27 cellular contexts compared by ENCODE assay signal in genomic region chr19:38500450-38500849, GRCh38.
"Had no signal": no experiment of that assay in that cellular context is flagged by ENCODE, and none has a peak within 500 bp of the region (broad histone marks: within the 10 kb centered on the region; RNA-seq: fewer than 3 reads in every experiment).

No MANE protein-coding gene starts in this region.

- H3K4me3 ChIP-seq: ascending aorta, breast epithelium, cardiac muscle cell, colonic mucosa, esophagus squamous epithelium had no signal

- H3K36me3 ChIP-seq: ascending aorta, breast epithelium, cardiac muscle cell, colonic mucosa, esophagus squamous epithelium had no signal

- DNase-seq: activated CD4-positive, alpha-beta memory T cell treated with anti-CD3 and anti-CD28 coated beads, Interleukin-2, amount 10 ng/mL, durations not matched to agents 7 days and 5 days; activated CD4-positive, alpha-beta T cell treated with anti-CD3 and anti-CD28 coated beads for 1 hour; activated CD4-positive, alpha-beta T cell treated with anti-CD3 and anti-CD28 coated beads for 4 hours; activated CD4-positive, alpha-beta T cell treated with anti-CD3 and anti-CD28 coated beads, Interleukin-2, amount 10 ng/mL, durations not matched to agents 7 days and 5 days; activated CD4-positive, alpha-beta T cell treated with anti-CD3 and anti-CD28 coated beads, Interleukin-2, amount 50 U/mL, for 4 hours; activated CD8-positive, alpha-beta memory T cell treated with anti-CD3 and anti-CD28 coated beads, Interleukin-2, amount 50 U/mL, for 48 hours; activated gamma-delta T cell; activated naive CD4-positive, alpha-beta T cell; activated naive CD4-positive, alpha-beta T cell treated with anti-CD3 and anti-CD28 coated beads, Interleukin-2, amount 50 U/mL, for 16 hours; activated T-cell treated with anti-CD3 and anti-CD28 coated beads for 4 hours; activated T-cell treated with anti-CD3 and anti-CD28 coated beads, Interleukin-2, amount 50 U/mL, for 24 hours; activated T-cell treated with anti-CD3 and anti-CD28 coated beads, Interleukin-2, amount 50 U/mL, for 72 hours; central memory CD4-positive, alpha-beta T cell; cerebellar nuclear complex; colonic mucosa; effector CD8-positive, alpha-beta T cell; esophagus squamous epithelium; foreskin melanocyte; head of caudate nucleus; T-helper 2 cell had no signal

- H3K27me3 ChIP-seq: ascending aorta, breast epithelium, cardiac muscle cell, colonic mucosa had no signal

- ATAC-seq: activated T-cell treated with anti-CD3 and anti-CD28 coated beads, Interleukin-2, amount 50 U/mL, for 72 hours; WTC11 had no signal

- H3K9me3 ChIP-seq: ascending aorta, colonic mucosa, esophagus squamous epithelium had no signal

- H3K27ac ChIP-seq: ascending aorta, breast epithelium, cardiac muscle cell, colonic mucosa, epithelial cell of prostate, esophagus squamous epithelium had no signal

- FAIRE-seq: endometrium, endothelial cell of umbilical vein had no signal

- H3K4me1 ChIP-seq: ascending aorta, breast epithelium, colonic mucosa, esophagus squamous epithelium had no signal
